In the genomic region with DNA sequence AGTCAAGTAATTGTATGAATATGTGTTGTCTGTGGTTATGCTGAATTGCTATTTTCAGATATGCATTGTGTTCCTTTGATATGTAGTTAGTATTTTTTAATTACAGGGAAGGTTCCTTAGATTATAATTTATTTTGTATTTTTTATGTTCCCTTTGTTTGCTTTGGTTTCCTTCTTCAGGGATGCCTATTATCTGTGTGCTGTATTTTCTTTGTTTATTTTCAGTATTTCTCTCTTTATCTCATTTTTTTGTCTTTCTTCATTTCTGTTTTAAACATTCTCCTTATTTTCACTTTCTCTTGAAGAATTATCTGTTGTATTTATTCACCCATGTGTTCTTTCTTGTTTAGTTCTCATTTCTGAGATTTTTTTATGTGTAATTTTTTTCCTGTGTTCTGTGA, we compare ENCODE assay signal across 22 cellular contexts.
DNase-seq lines count a peak whose midpoint lies in the region; ATAC-seq, FAIRE-seq and TF ChIP-seq lines count a peak whose summit lies in the region.
"Had no signal": no experiment of that assay in that cellular context is flagged by ENCODE, and none has a peak within 500 bp of the region (broad histone marks: within the 10 kb centered on the region; RNA-seq: fewer than 3 reads in every experiment).

No MANE protein-coding gene starts in this region.

- ATAC-seq in Right ventricle myocardium superior (ENCODE audit: poor library complexity) (no peak), upper lobe of right lung (no peak)
- ATAC-seq: A549 had no signal

- H3K9me3 ChIP-seq in SJCRH30 (replicated peaks) (peaks cover 1% of the 10 kb centered on the region; the same call in 1 of the 2 replicates), kidney (ENCODE audit: control insufficient read depth in 1 of 2, low read length in 2 of 2) (no peaks in the 10 kb centered on the region), upper lobe of right lung (no peaks in the 10 kb centered on the region)
- H3K9me3 ChIP-seq: A549; BE2C; BLaER1 treated with 17β-estradiol and CSF1 and Interleukin-3, amounts not matched to agents 10 nM and 100 nM; HAP-1 had no signal

- TF ChIP-seq CTCF in kidney (IDR thresholded peaks at IDR 0.05; ENCODE audit: borderline replicate concordance, extremely low read depth, insufficient read depth) = no peak
- no peak for TF ChIP-seq CTCF in upper lobe of right lung (IDR thresholded peaks at IDR 0.05)

- H3K4me3 ChIP-seq in SJCRH30 = peak overlapping the region; percentile 22
- no peak overlapping the region for H3K4me3 ChIP-seq in kidney (ENCODE audit: low read length in 2 of 2)
- no peak overlapping the region for H3K4me3 ChIP-seq in upper lobe of right lung
- H3K4me3 ChIP-seq: A549; BLaER1 treated with 17β-estradiol and CSF1 and Interleukin-3, amounts not matched to agents 10 nM and 100 nM; HAP-1 had no signal

- H3K9me3 Mint-ChIP-seq in activated naive CD4-positive, alpha-beta T cell treated with anti-CD3 and anti-CD28 coated beads, Interleukin-2, amount 10 ng/mL, durations not matched to agents 7 days and 5 days = no peaks in the 10 kb centered on the region
- H3K9me3 Mint-ChIP-seq: CD14-positive monocyte; CD4-positive, alpha-beta memory T cell had no signal

- peaks cover 14% of the 10 kb centered on the region for H3K27me3 Mint-ChIP-seq in activated naive CD4-positive, alpha-beta T cell treated with anti-CD3 and anti-CD28 coated beads, Interleukin-2, amount 10 ng/mL, durations not matched to agents 7 days and 5 days

- H3K4me1 ChIP-seq in SJCRH30 = peaks cover 38% of the 10 kb centered on the region
- no peaks in the 10 kb centered on the region for H3K4me1 ChIP-seq in kidney (ENCODE audit: control insufficient read depth in 1 of 2, insufficient read depth in 1 of 2, low read depth in 1 of 2, low read length in 2 of 2)
- H3K4me1 ChIP-seq in upper lobe of right lung = no peaks in the 10 kb centered on the region
- H3K4me1 ChIP-seq: A549; BE2C; BLaER1 treated with 17β-estradiol and CSF1 and Interleukin-3, amounts not matched to agents 10 nM and 100 nM; HAP-1 had no signal

- no peaks in the 10 kb centered on the region for H3K27me3 ChIP-seq in SJCRH30
- H3K27me3 ChIP-seq in upper lobe of right lung = no peaks in the 10 kb centered on the region
- H3K27me3 ChIP-seq: BLaER1 treated with 17β-estradiol and CSF1 and Interleukin-3, amounts not matched to agents 10 nM and 100 nM had no signal

- H3K9ac ChIP-seq in kidney (ENCODE audit: low read length in 2 of 2) = no peak overlapping the region
- H3K9ac ChIP-seq: BLaER1 treated with 17β-estradiol and CSF1 and Interleukin-3, amounts not matched to agents 10 nM and 100 nM had no signal

- H3K27ac ChIP-seq in SJCRH30 (peak overlapping the region; percentile 73), kidney (ENCODE audit: low read depth in 2 of 2, low read length in 2 of 2) (no peak overlapping the region), upper lobe of right lung (no peak overlapping the region)
- H3K27ac ChIP-seq: 22Rv1; A549; BLaER1 treated with 17β-estradiol and CSF1 and Interleukin-3, amounts not matched to agents 10 nM and 100 nM had no signal

- no peaks in the 10 kb centered on the region for H3K36me3 ChIP-seq in SJCRH30
- H3K36me3 ChIP-seq in kidney (ENCODE audit: control insufficient read depth in 1 of 2, insufficient read depth in 2 of 2, low read length in 2 of 2) = no peaks in the 10 kb centered on the region
- no peaks in the 10 kb centered on the region for H3K36me3 ChIP-seq in upper lobe of right lung
- H3K36me3 ChIP-seq: BE2C; BLaER1 treated with 17β-estradiol and CSF1 and Interleukin-3, amounts not matched to agents 10 nM and 100 nM; HAP-1 had no signal

- FAIRE-seq in A204.1 (lab: Jason Lieb, UNC) = peak; percentile 21
- peak; percentile 74 for FAIRE-seq in kidney (lab: Jason Lieb, UNC)
- FAIRE-seq: GM12892, H54 had no signal

- CTCF ChIA-PET in activated naive CD4-positive, alpha-beta T cell treated with anti-CD3 and anti-CD28 coated beads, Interleukin-2, amount 10 ng/mL, durations not matched to agents 7 days and 5 days (lab: Charles Lee) = no interaction called here

- H3K4me3 Mint-ChIP-seq in activated naive CD4-positive, alpha-beta T cell treated with anti-CD3 and anti-CD28 coated beads, Interleukin-2, amount 10 ng/mL, durations not matched to agents 7 days and 5 days = no peak overlapping the region
- H3K4me3 Mint-ChIP-seq: CD14-positive monocyte; CD4-positive, alpha-beta memory T cell had no signal

- H3K36me3 Mint-ChIP-seq in activated naive CD4-positive, alpha-beta T cell treated with anti-CD3 and anti-CD28 coated beads, Interleukin-2, amount 10 ng/mL, durations not matched to agents 7 days and 5 days = no peaks in the 10 kb centered on the region
- H3K36me3 Mint-ChIP-seq: CD14-positive monocyte; CD4-positive, alpha-beta memory T cell had no signal

- DNase-seq in SJCRH30 (no peak), kidney (no peak), Right ventricle myocardium superior (no peak), upper lobe of right lung (no peak)
- no peak for DNase-seq in activated naive CD4-positive, alpha-beta T cell treated with anti-CD3 and anti-CD28 coated beads, Interleukin-2, amount 10 ng/mL, durations not matched to agents 7 days and 5 days
- DNase-seq: ACHN; AML-193; BE2C; CD4-positive, alpha-beta memory T cell; COR-L47; DMS153; DND-41; GDM1; GOT3 had no signal

- H3K4me1 Mint-ChIP-seq in activated naive CD4-positive, alpha-beta T cell treated with anti-CD3 and anti-CD28 coated beads, Interleukin-2, amount 10 ng/mL, durations not matched to agents 7 days and 5 days = no peaks in the 10 kb centered on the region
- H3K4me1 Mint-ChIP-seq: CD14-positive monocyte; CD4-positive, alpha-beta memory T cell had no signal

- intact Hi-C loops in kidney (cut with DNase I) = no loop called here
- intact Hi-C loops in Right ventricle myocardium superior (cut with DNase I) = loop anchor here (5.0 to 10.0 kb wide), 2 partner anchors 173 to 305 kb away; no protein-coding TSS in a partner anchor
- intact Hi-C loops in upper lobe of right lung (cut with DNase I) = no loop called here

- no peak overlapping the region for H3K27ac Mint-ChIP-seq in activated naive CD4-positive, alpha-beta T cell treated with anti-CD3 and anti-CD28 coated beads, Interleukin-2, amount 10 ng/mL, durations not matched to agents 7 days and 5 days
- H3K27ac Mint-ChIP-seq: CD14-positive monocyte; CD4-positive, alpha-beta memory T cell had no signal
